Comparison of ENCODE assay signal across 10 cellular contexts in genomic region chr9:121372563-121373400, GRCh38. TPM values are rescaled to one million over a fixed set of nuclear protein-coding genes. Genes with fewer than 3 reads are reported as not detected.
A peak's percentile ranks its signal among the peaks of the same experiment; 100 is the strongest.
DNase-seq lines count a peak whose midpoint lies in the region; ATAC-seq and TF ChIP-seq lines count a peak whose summit lies in the region.
"Had no signal": no experiment of that assay in that cellular context is flagged by ENCODE, and none has a peak within 500 bp of the region (broad histone marks: within the 10 kb centered on the region; RNA-seq: fewer than 3 reads in every experiment).

No MANE protein-coding gene starts in this region.

- no peaks in the 10 kb centered on the region for H3K9me2 ChIP-seq in SK-N-SH

- H3K27ac ChIP-seq in SK-N-SH (ENCODE audit: low read depth in 2 of 2, low read length in 1 of 2) (peak overlapping the region; percentile 18 to 30; a peak in 3 of 4 replicates), skin epidermis (peak overlapping the region in 20 of 21 experiments; percentile 17 to 96 (median 72))

- H3K27me3 Mint-ChIP-seq in activated CD8-positive, alpha-beta T cell treated with anti-CD3 and anti-CD28 coated beads for 36 hours: peaks cover under 1% of the 10 kb centered on the region

- 62% methylated on average over 6 of the region's 6 CpGs for WGBS in SK-N-SH (ENCODE audit: low lambda C conversion rate)

- no peak for TF ChIP-seq RAD21 in SK-N-SH (IDR thresholded peaks at IDR 0.05; ENCODE audit: low read length)

- H2AFZ ChIP-seq in SK-N-SH (ENCODE audit: low read depth): peak overlapping the region; percentile 79

- no peak overlapping the region for H3K4me3 ChIP-seq in SK-N-SH (ENCODE audit: low read depth in 2 of 2, low read length in 1 of 2)
- no peak overlapping the region for H3K4me3 ChIP-seq in fibroblast of pulmonary artery (replicated peaks; ENCODE audit: low read depth, low read length)
- no peak overlapping the region for H3K4me3 ChIP-seq in skin epidermis

- H3K4me2 ChIP-seq in SK-N-SH: peak overlapping the region; percentile 3; the same call in 1 of the 2 replicates

- no peak overlapping the region for H3K27ac Mint-ChIP-seq in activated CD8-positive, alpha-beta T cell treated with anti-CD3 and anti-CD28 coated beads for 36 hours

- no peaks in the 10 kb centered on the region for H4K20me1 ChIP-seq in SK-N-SH (ENCODE audit: insufficient read depth)

- no peak for ATAC-seq in activated CD8-positive, alpha-beta T cell treated with anti-CD3 and anti-CD28 coated beads for 36 hours
- ATAC-seq in GM18517 (IDR thresholded peaks at IDR 0.05; ENCODE audit: unreplicated experiment): no peak

- CTCF ChIA-PET in SK-N-SH (lab: Yijun Ruan, JAX): interaction anchor here (1.2 to 4.1 kb wide), 3 partner anchors 27 to 94 kb away, joined by 4 to 39 read pairs (median 9); no protein-coding TSS in a partner anchor
- CTCF ChIA-PET in activated CD8-positive, alpha-beta T cell treated with anti-CD3 and anti-CD28 coated beads for 36 hours (lab: Charles Lee): interaction anchor here (1.1 to 10.7 kb wide), 4 partner anchors 9 to 94 kb away, joined by 4 to 142 read pairs (median 6); no protein-coding TSS in a partner anchor

- no peaks in the 10 kb centered on the region for H3K27me3 ChIP-seq in SK-N-SH (ENCODE audit: insufficient read depth)

- peaks cover 16% of the 10 kb centered on the region for H3F3A ChIP-seq in SK-N-SH (replicated peaks; ENCODE audit: insufficient read depth)

- POLR2A ChIA-PET in SK-N-SH (lab: Yijun Ruan, JAX): no interaction called here
- POLR2A ChIA-PET in activated CD8-positive, alpha-beta T cell treated with anti-CD3 and anti-CD28 coated beads for 36 hours (lab: Charles Lee): interaction anchor here (1.5 kb wide), 1 partner anchor 28 kb away, joined by 4 read pairs; no protein-coding TSS in a partner anchor

- no peak overlapping the region for H3K4me3 Mint-ChIP-seq in activated CD8-positive, alpha-beta T cell treated with anti-CD3 and anti-CD28 coated beads for 36 hours

- peaks cover 26 to 37% of the 10 kb centered on the region in 2 experiments; a peak in 3 of 4 replicates for H3K4me1 ChIP-seq in SK-N-SH (ENCODE audit: control insufficient read depth in 1 of 2, insufficient read depth in 2 of 2, low read depth in 1 of 2, low read length in 1 of 2)

- intact Hi-C loops in activated CD8-positive, alpha-beta T cell treated with anti-CD3 and anti-CD28 coated beads for 36 hours (cut with micrococcal nuclease): loop anchor here (10.0 kb wide), 1 partner anchor 158 kb away; no protein-coding TSS in a partner anchor

- DNase-seq in ELR (ENCODE audit: low read depth) (peak; percentile 44), SK-N-SH (no peak), fibroblast of pulmonary artery (ENCODE audit: low read depth) (peak; percentile 52), SHP77 treated with DMSO at 0.1 percent for 48 hours (lab: John Stamatoyannopoulos, UW) (no peak), SW 1271 (lab: John Stamatoyannopoulos, UW) (no peak)
- DNase-seq in activated CD8-positive, alpha-beta T cell treated with anti-CD3 and anti-CD28 coated beads for 36 hours: no peak
- DNase-seq: activated T-cell treated with anti-CD3 and anti-CD28 coated beads, Interleukin-2, amount 50 U/mL, for 1 hour; NCI-H748 treated with DMSO at 0.1 percent for 48 hours had no signal

- H3K36me3 ChIP-seq in SK-N-SH (replicated peaks in 1 of 2; ENCODE audit: control insufficient read depth in 1 of 2, insufficient read depth in 2 of 2, low read length in 1 of 2): no peaks in the 10 kb centered on the region

- TF ChIP-seq CTCF in SK-N-SH (IDR thresholded peaks at IDR 0.05) (no peak), fibroblast of pulmonary artery (IDR thresholded peaks at IDR 0.05; ENCODE audit: low read length, missing control alignments) (no peak)
- no peak for TF ChIP-seq CTCF in activated CD8-positive, alpha-beta T cell treated with anti-CD3 and anti-CD28 coated beads for 36 hours (IDR thresholded peaks at IDR 0.05)

- H3K4me1 Mint-ChIP-seq in activated CD8-positive, alpha-beta T cell treated with anti-CD3 and anti-CD28 coated beads for 36 hours (ENCODE audit: low read depth): peaks cover 37% of the 10 kb centered on the region

- peaks cover 19% of the 10 kb centered on the region for H3K79me2 ChIP-seq in SK-N-SH (ENCODE audit: insufficient read depth)

- H3K36me3 Mint-ChIP-seq in activated CD8-positive, alpha-beta T cell treated with anti-CD3 and anti-CD28 coated beads for 36 hours (ENCODE audit: low read depth): peaks cover 5% of the 10 kb centered on the region

- peaks cover 4% of the 10 kb centered on the region for H3K9me3 Mint-ChIP-seq in activated CD8-positive, alpha-beta T cell treated with anti-CD3 and anti-CD28 coated beads for 36 hours

- H3K9me3 ChIP-seq in SK-N-SH: no peaks in the 10 kb centered on the region

- peak overlapping the region; percentile 19; the same call in 1 of the 2 replicates for H3K9ac ChIP-seq in SK-N-SH

- 0 out of 4 replicates have a peak, but pooled peaks of 1 of the 2 experiments have one; percentile 35 for TF ChIP-seq EP300 in SK-N-SH (IDR thresholded peaks at IDR 0.05; ENCODE audit: borderline replicate concordance in 1 of 2, low read depth in 1 of 2, low read length in 1 of 2)

TF ChIP-seq in SK-N-SH, 30 proteins besides CTCF, POLR2A, EP300 and RAD21:
- no peak for TF ChIP-seq RXRA (IDR thresholded peaks at IDR 0.05; ENCODE audit: borderline replicate concordance, low read depth)
- TF ChIP-seq SIN3A (IDR thresholded peaks at IDR 0.05; ENCODE audit: borderline replicate concordance, low read depth, low read length): no peak
- no peak for TF ChIP-seq MAX (IDR thresholded peaks at IDR 0.05; ENCODE audit: low read depth)
TF ChIP-seq in SK-N-SH: peak in this region for 0.

RNA-seq across cellular contexts. Expression of gene STOM, which starts 2.7 kb away (rescaled TPM):
- polyA plus RNA-seq in SK-N-SH (2012; rRNA removed): 40.5 and 49.7 TPM in 2 replicates
- polyA plus RNA-seq in SK-N-SH (2012; cell fraction: cytosol; rRNA removed): 55.2 and 55.7 TPM in 2 replicates
- polyA plus RNA-seq in SK-N-SH (2012; cell fraction: nucleus; rRNA removed): 11.9 and 21.8 TPM in 2 replicates
- 10 to 100 TPM; 31.7 to 32.5 TPM for total RNA-seq in activated CD8-positive, alpha-beta T cell treated with anti-CD3 and anti-CD28 coated beads for 36 hours

Comparison
In these comparisons a context has a peak if more than half of its experiments do, and no peak if none do; other contexts are left out.
1. DNase-seq: peak in ELR (single experiment) and fibroblast of pulmonary artery (single experiment); none in SK-N-SH (single experiment), activated CD8-positive, alpha-beta T cell treated with anti-CD3 and anti-CD28 coated beads for 36 hours (single experiment), SHP77 treated with DMSO at 0.1 percent for 48 hours (single experiment) and SW 1271 (0 of 2).